In the genomic region with DNA sequence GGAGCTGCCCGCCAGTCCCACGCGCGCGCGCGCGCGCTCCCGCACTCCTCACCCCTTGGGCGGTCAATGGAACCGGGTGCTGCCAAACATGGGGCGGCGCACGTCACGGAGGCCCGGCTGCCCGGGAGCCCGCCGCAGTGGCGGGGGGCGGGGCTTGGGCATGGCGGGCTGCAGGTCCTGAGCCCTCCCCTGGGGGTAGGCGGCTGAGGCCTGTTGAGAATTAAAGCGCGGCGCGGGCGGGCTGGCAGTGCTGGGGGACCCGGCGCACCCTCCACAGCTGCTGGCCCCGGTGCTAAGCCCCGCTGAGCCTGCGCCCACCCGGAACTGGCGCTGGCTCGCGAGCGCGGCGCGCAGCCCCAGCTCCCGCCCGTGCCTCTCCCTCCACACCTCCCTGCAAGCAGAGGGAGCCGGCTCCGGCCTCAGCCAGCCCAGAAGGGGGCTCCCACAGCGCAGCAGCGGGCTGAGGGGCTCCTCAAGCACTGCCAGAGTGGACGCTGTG, we compare ENCODE assay signal across 20 cellular contexts.
DNase-seq lines count a peak whose midpoint lies in the region; ATAC-seq and TF ChIP-seq lines count a peak whose summit lies in the region.
"Had no signal": no experiment of that assay in that cellular context is flagged by ENCODE, and none has a peak within 500 bp of the region (broad histone marks: within the 10 kb centered on the region; RNA-seq: fewer than 3 reads in every experiment).

No MANE protein-coding gene starts in this region.

- no peaks in the 10 kb centered on the region for H3K79me2 ChIP-seq in PC-9 (ENCODE audit: low read depth)

- no peaks in the 10 kb centered on the region for H3K36me3 ChIP-seq in body of pancreas (replicated peaks in 1 of 2; ENCODE audit: insufficient read depth in 1 of 2, low read depth in 2 of 2)
- no peaks in the 10 kb centered on the region for H3K36me3 ChIP-seq in psoas muscle (ENCODE audit: insufficient read depth in 1 of 2, low read depth in 1 of 2)
- H3K36me3 ChIP-seq in PC-9 (ENCODE audit: low read depth) = no peaks in the 10 kb centered on the region
- H3K36me3 ChIP-seq: right atrium auricular region, WERI-Rb-1 had no signal

- peak; percentile 78 for ATAC-seq in GM21367 (IDR thresholded peaks at IDR 0.05; ENCODE audit: unreplicated experiment)
- ATAC-seq in body of pancreas = peak; percentile 67
- ATAC-seq in psoas muscle = no peak
- ATAC-seq: left colon; naive thymus-derived CD4-positive, alpha-beta T cell; Panc1; T-helper 17 cell had no signal

- H4K20me1 ChIP-seq in PC-9 (ENCODE audit: insufficient read depth) = no peaks in the 10 kb centered on the region

- H3K27me3 ChIP-seq in body of pancreas (no peaks in the 10 kb centered on the region), psoas muscle (ENCODE audit: insufficient read depth in 3 of 3, low read length in 2 of 3) (no peaks in the 10 kb centered on the region), PC-9 (ENCODE audit: insufficient read depth, low read depth) (no peaks in the 10 kb centered on the region)
- H3K27me3 ChIP-seq: right atrium auricular region had no signal

- no peak for TF ChIP-seq CTCF in body of pancreas (IDR thresholded peaks at IDR 0.05)
- TF ChIP-seq CTCF in psoas muscle (IDR thresholded peaks at IDR 0.05) = no peak
- TF ChIP-seq CTCF in PC-9 (conservative IDR thresholded peaks at IDR 0.05) = no peak

- no peaks in the 10 kb centered on the region for H3K4me1 ChIP-seq in body of pancreas
- H3K4me1 ChIP-seq in psoas muscle = no peaks in the 10 kb centered on the region
- H3K4me1 ChIP-seq in PC-9 (replicated peaks; ENCODE audit: insufficient read depth) = no peaks in the 10 kb centered on the region
- H3K4me1 ChIP-seq: right atrium auricular region had no signal

- no peak overlapping the region for H3K27ac ChIP-seq in body of pancreas
- no peak overlapping the region for H3K27ac ChIP-seq in psoas muscle
- H3K27ac ChIP-seq in PC-9 = no peak overlapping the region
- H3K27ac ChIP-seq: right atrium auricular region, WERI-Rb-1 had no signal

- no peaks in the 10 kb centered on the region for H3K9me2 ChIP-seq in PC-9 (ENCODE audit: insufficient read depth)

- no peak overlapping the region for H3K4me2 ChIP-seq in PC-9

- TF ChIP-seq POLR2A in body of pancreas (IDR thresholded peaks at IDR 0.05) = no peak

- 66 to 90% methylated on average over 29 to 45 of the region's 49 CpGs for WGBS in body of pancreas, 2 donors
- WGBS in psoas muscle, 3 donors = 89 to 92% (median 89%) methylated on average over 33 to 49 of the region's 49 CpGs

- H3K4me3 ChIP-seq in body of pancreas (no peak overlapping the region), psoas muscle (no peak overlapping the region), PC-9 (no peak overlapping the region)
- H3K4me3 ChIP-seq: right atrium auricular region had no signal

- DNase-seq in ELF-1 (ENCODE audit: low read depth, low spot score) (peak; percentile 85), body of pancreas (peak in 3 of 4 donors; percentile 7 to 17 (median 15)), psoas muscle (peak; percentile 8 to 38), NCI-H1930 (lab: John Stamatoyannopoulos, UW) (no peak), DMS114 treated with DMSO at 0.1 percent for 48 hours (lab: John Stamatoyannopoulos, UW; ENCODE audit: unreplicated experiment) (no peak), PC-9 (no peak), NCI-H2171 treated with DMSO at 0.1 percent for 48 hours (lab: John Stamatoyannopoulos, UW) (no peak)
- DNase-seq: activated CD4-positive, alpha-beta memory T cell treated with anti-CD3 and anti-CD28 coated beads for 36 hours; activated effector memory CD4-positive, alpha-beta T cell treated with anti-CD3 and anti-CD28 coated beads, Interleukin-2, amount 50 U/mL, for 16 hours; cortex of kidney; Kasumi-1; left colon; naive thymus-derived CD4-positive, alpha-beta T cell; NCI-H187 treated with DMSO at 0.1 percent for 48 hours; NCI-H446; WERI-Rb-1 had no signal

- H3K9me3 ChIP-seq in body of pancreas (no peaks in the 10 kb centered on the region), psoas muscle (no peaks in the 10 kb centered on the region), PC-9 (ENCODE audit: insufficient read depth, low read depth) (no peaks in the 10 kb centered on the region)
- H3K9me3 ChIP-seq: right atrium auricular region had no signal

- no peaks in the 10 kb centered on the region for H3F3A ChIP-seq in PC-9 (ENCODE audit: insufficient read depth, low read depth)

- intact Hi-C loops in body of pancreas (cut with DNase I) (no loop called here), psoas muscle (cut with DNase I) (no loop called here), PC-9 (cut with micrococcal nuclease; ENCODE audit: unreplicated experiment) (no loop called here)

- CTCF ChIA-PET in PC-9 (lab: Charles Lee) = no interaction called here

- no peak overlapping the region for H2AFZ ChIP-seq in PC-9

- no TSS peak for BruUV-seq in PC-9 (replicated peaks; lab: Mats Ljungman, UMichigan)

- POLR2A ChIA-PET in PC-9 (lab: Charles Lee; ENCODE audit: unreplicated experiment) = no interaction called here

Comparison
In these comparisons a context has a peak if more than half of its experiments do, and no peak if none do; other contexts are left out.
1. DNase-seq: peak in ELF-1 (single experiment), body of pancreas (3 of 4) and psoas muscle (2 of 2); none in NCI-H1930 (0 of 2), DMS114 treated with DMSO at 0.1 percent for 48 hours (single experiment), PC-9 (0 of 2) and NCI-H2171 treated with DMSO at 0.1 percent for 48 hours (single experiment).
2. ATAC-seq: peak in GM21367 (single experiment) and body of pancreas (single experiment); none in psoas muscle (0 of 4).